In genomic region chr3:138253609-138254008, GRCh38 we compare ENCODE assay signal across 24 cellular contexts.
"Had no signal": no experiment of that assay in that cellular context is flagged by ENCODE, and none has a peak within 500 bp of the region (broad histone marks: within the 10 kb centered on the region; RNA-seq: fewer than 3 reads in every experiment).

No MANE protein-coding gene starts in this region.

- H3K4me1 Mint-ChIP-seq: activated naive CD4-positive, alpha-beta T cell treated with anti-CD3 and anti-CD28 coated beads, Interleukin-2, amount 10 ng/mL, durations not matched to agents 7 days and 5 days; T-cell had no signal

- DNase-seq: activated CD4-positive, alpha-beta memory T cell treated with anti-CD3 and anti-CD28 coated beads, Interleukin-2, amount 10 ng/mL, durations not matched to agents 7 days and 5 days; activated CD4-positive, alpha-beta T cell treated with anti-CD3 and anti-CD28 coated beads for 36 hours; activated CD4-positive, alpha-beta T cell treated with anti-CD3 and anti-CD28 coated beads, Interleukin-2, amount 50 U/mL, for 1 hour; activated gamma-delta T cell treated with Interleukin-2 at 50 U/mL for 16 hours; activated naive CD4-positive, alpha-beta T cell treated with anti-CD3 and anti-CD28 coated beads, Interleukin-2, amount 10 ng/mL, durations not matched to agents 7 days and 5 days; activated naive CD8-positive, alpha-beta T cell treated with anti-CD3 and anti-CD28 coated beads for 36 hours; activated T-cell treated with anti-CD3 and anti-CD28 coated beads for 4 hours; activated T-cell treated with anti-CD3 and anti-CD28 coated beads, Interleukin-2, amount 50 U/mL, for 72 hours; anterior cingulate cortex; caudate nucleus; KG1; NCI-H1092 treated with DMSO at 0.1 percent for 48 hours; NCI-H1417 treated with DMSO at 0.1 percent for 48 hours; NCI-H1694 treated with DMSO at 0.1 percent for 48 hours; NCI-H2029 treated with DMSO at 0.1 percent for 48 hours; NCI-H510A treated with DMSO at 0.1 percent for 48 hours; NCI-H69; Peyer's patch; T-cell; T-helper 2 cell; T1000; WERI-Rb-1 had no signal

- H3K4me3 Mint-ChIP-seq: activated CD4-positive, alpha-beta memory T cell treated with anti-CD3 and anti-CD28 coated beads, Interleukin-2, amount 10 ng/mL, durations not matched to agents 7 days and 5 days; activated CD4-positive, alpha-beta T cell treated with anti-CD3 and anti-CD28 coated beads for 36 hours; activated naive CD4-positive, alpha-beta T cell treated with anti-CD3 and anti-CD28 coated beads, Interleukin-2, amount 10 ng/mL, durations not matched to agents 7 days and 5 days; activated naive CD8-positive, alpha-beta T cell treated with anti-CD3 and anti-CD28 coated beads for 36 hours; activated T-cell treated with anti-CD3 and anti-CD28 coated beads, Interleukin-2, amount 50 U/mL, for 72 hours; T-cell had no signal

- H3K27me3 Mint-ChIP-seq: activated CD4-positive, alpha-beta memory T cell treated with anti-CD3 and anti-CD28 coated beads, Interleukin-2, amount 10 ng/mL, durations not matched to agents 7 days and 5 days; activated CD4-positive, alpha-beta T cell treated with anti-CD3 and anti-CD28 coated beads for 36 hours; activated naive CD4-positive, alpha-beta T cell treated with anti-CD3 and anti-CD28 coated beads, Interleukin-2, amount 10 ng/mL, durations not matched to agents 7 days and 5 days; activated naive CD8-positive, alpha-beta T cell treated with anti-CD3 and anti-CD28 coated beads for 36 hours; T-cell had no signal

- ATAC-seq: activated CD4-positive, alpha-beta T cell treated with anti-CD3 and anti-CD28 coated beads for 36 hours; T-cell had no signal

- H3K9me3 Mint-ChIP-seq: activated CD4-positive, alpha-beta memory T cell treated with anti-CD3 and anti-CD28 coated beads, Interleukin-2, amount 10 ng/mL, durations not matched to agents 7 days and 5 days; activated naive CD4-positive, alpha-beta T cell treated with anti-CD3 and anti-CD28 coated beads, Interleukin-2, amount 10 ng/mL, durations not matched to agents 7 days and 5 days; activated naive CD8-positive, alpha-beta T cell treated with anti-CD3 and anti-CD28 coated beads for 36 hours; activated T-cell treated with anti-CD3 and anti-CD28 coated beads, Interleukin-2, amount 50 U/mL, for 72 hours; T-cell had no signal

- H3K27ac Mint-ChIP-seq: activated CD4-positive, alpha-beta memory T cell treated with anti-CD3 and anti-CD28 coated beads, Interleukin-2, amount 10 ng/mL, durations not matched to agents 7 days and 5 days; activated CD4-positive, alpha-beta T cell treated with anti-CD3 and anti-CD28 coated beads for 36 hours; activated naive CD4-positive, alpha-beta T cell treated with anti-CD3 and anti-CD28 coated beads, Interleukin-2, amount 10 ng/mL, durations not matched to agents 7 days and 5 days; activated naive CD8-positive, alpha-beta T cell treated with anti-CD3 and anti-CD28 coated beads for 36 hours; activated T-helper 2 cell treated with anti-CD3 and anti-CD28 coated beads, Interferon-gamma antibody, Interleukin-2, Interleukin-4, amounts not matched to agents 10 μg/mL and 5 μg/mL and 100 μg/mL, durations not matched to agents 14 hours and 24 hours and 36 hours; T-cell had no signal

- H3K4me3 ChIP-seq: Peyer's patch, SK-N-MC had no signal
